Comparison of ENCODE assay signal across 8 cellular contexts in genomic region chr20:46688151-46689081, GRCh38. TPM values are rescaled to one million over a fixed set of nuclear protein-coding genes. Genes with fewer than 3 reads are reported as not detected.
A peak's percentile ranks its signal among the peaks of the same experiment; 100 is the strongest.
DNase-seq lines count a peak whose midpoint lies in the region; ATAC-seq and TF ChIP-seq lines count a peak whose summit lies in the region.

No MANE protein-coding gene starts in this region.

- no peaks in the 10 kb centered on the region for H3K27me3 Mint-ChIP-seq in T-helper 17 cell

- peak; percentile 1 for DNase-seq in stimulated activated CD8-positive, alpha-beta memory T cell treated with anti-CD3 and anti-CD28 coated beads, Interleukin-7, amount 100 ng/mL, for 24 hours (ENCODE audit: low read depth)
- DNase-seq in stimulated activated CD8-positive, alpha-beta memory T cell treated with anti-CD3 and anti-CD28 coated beads, Interleukin-4, amount 100 ng/mL, for 48 hours = no peak
- DNase-seq in T-helper 17 cell = no peak
- peak; percentile 46 for DNase-seq in fibroblast of mammary gland (ENCODE audit: low read depth)
- peak; percentile 21 for DNase-seq in prostate gland (ENCODE audit: low spot score)
- no peak for DNase-seq in NCI-H1436 treated with DMSO at 0.1 percent for 48 hours (lab: John Stamatoyannopoulos, UW)
- DNase-seq in stimulated activated CD4-positive, alpha-beta T cell treated with anti-CD3 and anti-CD28 coated beads, Interleukin-4, amount 100 ng/mL, for 1 hour = no peak

- ATAC-seq in T-helper 17 cell = no peak
- ATAC-seq in GM18907 (IDR thresholded peaks at IDR 0.05; ENCODE audit: unreplicated experiment) = no peak

- peaks cover 2% of the 10 kb centered on the region for H3K4me1 ChIP-seq in prostate gland (replicated peaks)

- H3K27ac Mint-ChIP-seq in T-helper 17 cell = peak overlapping the region; percentile 93

- intact Hi-C loops in prostate gland (cut with DNase I) = loop anchor here (10.0 kb wide), 1 partner anchor 334 kb away; no protein-coding TSS in a partner anchor

- H3K27me3 ChIP-seq in prostate gland (replicated peaks; ENCODE audit: insufficient read depth) = no peaks in the 10 kb centered on the region

- H3K9me3 ChIP-seq in T-helper 17 cell (ENCODE audit: control insufficient read depth, low read length, poor library complexity, severe bottlenecking) = no peaks in the 10 kb centered on the region
- no peaks in the 10 kb centered on the region for H3K9me3 ChIP-seq in prostate gland

- H3K27ac ChIP-seq in prostate gland = peak overlapping the region; percentile 96 to 97

- TF ChIP-seq CTCF in fibroblast of mammary gland (conservative IDR thresholded peaks at IDR 0.05; ENCODE audit: control insufficient read depth, insufficient read depth, low read depth, low read length) = no peak
- no peak for TF ChIP-seq CTCF in prostate gland (IDR thresholded peaks at IDR 0.05)

- WGBS in prostate gland = 12% methylated on average over 20 of the region's 20 CpGs

- H3K36me3 Mint-ChIP-seq in T-helper 17 cell (ENCODE audit: low read depth) = peaks cover 12% of the 10 kb centered on the region

- peak overlapping the region; percentile 79 for H3K4me3 ChIP-seq in fibroblast of mammary gland (ENCODE audit: control insufficient read depth, low read depth, low read length)
- H3K4me3 ChIP-seq in prostate gland = peak overlapping the region; percentile 85 to 93

- H3K4me1 Mint-ChIP-seq in T-helper 17 cell = peaks cover 39% of the 10 kb centered on the region

- H3K36me3 ChIP-seq in prostate gland = no peaks in the 10 kb centered on the region

- H3K4me3 Mint-ChIP-seq in T-helper 17 cell = peak overlapping the region; percentile 99

- TF ChIP-seq POLR2A in prostate gland (IDR thresholded peaks at IDR 0.05) = no peak

RNA-seq across cellular contexts. Expression of gene TP53RK, which starts 0.8 kb away (rescaled TPM):
- total RNA-seq in T-helper 17 cell (1 to 10 TPM; 4.6 to 6.8 TPM), prostate gland (10 to 100 TPM; 23.2 to 29.6 TPM)

RNA-seq across cellular contexts. Expression of gene SLC2A10, which starts 21.0 kb away (rescaled TPM):
- total RNA-seq in T-helper 17 cell = not detected
- 10 to 100 TPM; 49.8 to 54.9 TPM for total RNA-seq in prostate gland

RNA-seq across cellular contexts. Expression of gene SLC13A3, which starts 37.2 kb away (rescaled TPM):
- under 1 TPM in 1 of 2 donors, not detected in 1; 0.10 TPM for total RNA-seq in T-helper 17 cell
- total RNA-seq in prostate gland = 10 to 100 TPM; 10.5 to 16.9 TPM

Comparison
In these comparisons a context has a peak if more than half of its experiments do, and no peak if none do; other contexts are left out.
1. DNase-seq: peak in stimulated activated CD8-positive, alpha-beta memory T cell treated with anti-CD3 and anti-CD28 coated beads, Interleukin-7, amount 100 ng/mL, for 24 hours (single experiment), fibroblast of mammary gland (single experiment) and prostate gland (single experiment); none in stimulated activated CD8-positive, alpha-beta memory T cell treated with anti-CD3 and anti-CD28 coated beads, Interleukin-4, amount 100 ng/mL, for 48 hours (single experiment), T-helper 17 cell (0 of 3), NCI-H1436 treated with DMSO at 0.1 percent for 48 hours (single experiment) and stimulated activated CD4-positive, alpha-beta T cell treated with anti-CD3 and anti-CD28 coated beads, Interleukin-4, amount 100 ng/mL, for 1 hour (single experiment).
2. RNA of gene SLC2A10, which starts 21.0 kb away (total RNA-seq): 49.8 to 54.9 TPM in prostate gland; not detected in T-helper 17 cell; every median in the first group is over 10 times any median in the second.
3. RNA of gene SLC13A3, which starts 37.2 kb away (total RNA-seq): 10.5 to 16.9 TPM in prostate gland; 0.10 TPM in T-helper 17 cell; every median in the first group is over 4 times any median in the second.